In the genomic region with DNA sequence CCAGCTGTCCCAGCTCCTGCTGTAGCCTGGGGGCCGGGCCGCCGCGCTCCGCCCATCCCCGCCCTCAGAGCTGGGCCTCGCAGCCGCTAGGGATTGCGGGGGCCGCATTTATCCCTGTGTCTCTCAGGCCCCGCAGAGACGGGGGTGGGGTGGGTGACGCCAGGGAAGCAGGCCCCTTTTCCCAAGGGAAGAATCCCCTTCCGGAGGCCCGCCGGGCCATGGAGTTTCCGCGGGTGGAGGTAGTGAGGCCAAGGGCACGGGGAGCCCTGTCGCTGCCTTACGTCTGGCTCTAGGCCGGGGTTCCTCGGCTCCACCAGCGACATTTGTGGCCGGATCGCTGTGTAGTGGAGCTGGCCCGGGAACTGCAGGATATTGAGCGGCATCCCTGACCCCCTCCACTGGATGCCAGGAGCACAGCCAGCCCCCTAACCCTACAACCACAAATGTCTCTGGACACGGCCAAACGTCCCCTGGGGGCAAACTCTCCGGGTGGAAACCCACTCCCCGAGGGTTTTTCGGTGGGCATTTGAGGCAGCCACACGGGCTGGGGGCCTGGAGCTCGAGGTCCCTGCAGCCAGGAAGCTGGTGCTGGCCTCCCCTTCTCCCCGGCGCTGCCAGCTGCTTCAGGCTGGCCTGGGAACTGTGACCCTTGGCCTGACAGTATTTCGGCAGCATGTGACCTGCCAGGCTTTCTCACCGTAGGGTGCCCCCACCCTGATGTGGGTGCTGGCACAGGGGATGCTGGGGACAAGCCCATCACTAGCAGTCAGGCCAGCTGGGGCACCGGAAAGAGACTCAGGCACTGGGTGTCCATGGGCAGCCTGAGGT, we compare ENCODE assay signal across 8 cellular contexts. TPM values are rescaled to one million over a fixed set of nuclear protein-coding genes. Genes with fewer than 3 reads are reported as not detected.
DNase-seq lines count a peak whose midpoint lies in the region; ATAC-seq and TF ChIP-seq lines count a peak whose summit lies in the region.

No MANE protein-coding gene starts in this region.

- peak; percentile 86 for ATAC-seq in HG02588 (IDR thresholded peaks at IDR 0.05; ENCODE audit: unreplicated experiment)
- peak; percentile 95 to 97 for ATAC-seq in right cardiac atrium

- H3K9ac ChIP-seq in adipocyte (ENCODE audit: low read length): peak overlapping the region; percentile 80

- peak overlapping the region; percentile 41 for H3K4me3 Mint-ChIP-seq in activated CD4-positive, alpha-beta T cell treated with anti-CD3 and anti-CD28 coated beads, Interleukin-2, amount 10 ng/mL, durations not matched to agents 24 days and 14 days
- peak overlapping the region; percentile 55 for H3K4me3 Mint-ChIP-seq in progenitor cell of endocrine pancreas (ENCODE audit: low read depth)

- H3K27ac Mint-ChIP-seq in activated CD4-positive, alpha-beta T cell treated with anti-CD3 and anti-CD28 coated beads, Interleukin-2, amount 10 ng/mL, durations not matched to agents 24 days and 14 days: no peak overlapping the region
- peak overlapping the region; percentile 80 for H3K27ac Mint-ChIP-seq in progenitor cell of endocrine pancreas

- peak overlapping the region; percentile 80 for H3K27ac ChIP-seq in right cardiac atrium (ENCODE audit: low read length)

- intact Hi-C loops in activated CD4-positive, alpha-beta T cell treated with anti-CD3 and anti-CD28 coated beads, Interleukin-2, amount 10 ng/mL, durations not matched to agents 24 days and 14 days (cut with micrococcal nuclease): loop anchor here (10.0 kb wide), 1 partner anchor 150 kb away; no protein-coding TSS in a partner anchor
- intact Hi-C loops in right cardiac atrium (cut with DNase I): loop anchor here in 2 of 4 donors (10.0 kb wide), 2 partner anchors 150 to 240 kb away; a partner anchor contains a TSS

- peak overlapping the region; percentile 74 for H3K4me3 ChIP-seq in adipocyte (ENCODE audit: low read length)
- peak overlapping the region; percentile 54 for H3K4me3 ChIP-seq in right cardiac atrium (ENCODE audit: low read length)

- DNase-seq in activated CD4-positive, alpha-beta T cell treated with anti-CD3 and anti-CD28 coated beads, Interleukin-2, amount 10 ng/mL, durations not matched to agents 24 days and 14 days: peak; percentile 93
- no peak for DNase-seq in activated CD4-positive, alpha-beta T cell treated with anti-CD3 and anti-CD28 coated beads for 4 hours
- peak; percentile 67 for DNase-seq in NCI-H2107 (lab: John Stamatoyannopoulos, UW)
- no peak for DNase-seq in adipocyte (ENCODE audit: low read depth)
- peak; percentile 94 to 98 (median 98) for DNase-seq in right cardiac atrium
- DNase-seq in progenitor cell of endocrine pancreas (ENCODE audit: low spot score, unreplicated experiment): no peak
- DNase-seq in cerebellum (ENCODE audit: low spot score): no peak

- no peaks in the 10 kb centered on the region for H3K9me3 Mint-ChIP-seq in activated CD4-positive, alpha-beta T cell treated with anti-CD3 and anti-CD28 coated beads, Interleukin-2, amount 10 ng/mL, durations not matched to agents 24 days and 14 days
- H3K9me3 Mint-ChIP-seq in progenitor cell of endocrine pancreas (ENCODE audit: low read depth): no peaks in the 10 kb centered on the region

- H3K9me3 ChIP-seq in adipocyte (ENCODE audit: control insufficient read depth, low read length) (no peaks in the 10 kb centered on the region), right cardiac atrium (ENCODE audit: control insufficient read depth, low read length) (no peaks in the 10 kb centered on the region)

- H3K27me3 Mint-ChIP-seq in activated CD4-positive, alpha-beta T cell treated with anti-CD3 and anti-CD28 coated beads, Interleukin-2, amount 10 ng/mL, durations not matched to agents 24 days and 14 days: peaks cover 15% of the 10 kb centered on the region
- H3K27me3 Mint-ChIP-seq in progenitor cell of endocrine pancreas: peaks cover 7% of the 10 kb centered on the region

- H3K36me3 ChIP-seq in adipocyte (ENCODE audit: control insufficient read depth, insufficient read depth, low read length, severe bottlenecking): no peaks in the 10 kb centered on the region

- H3K4me1 ChIP-seq in adipocyte (ENCODE audit: control insufficient read depth, insufficient read depth, low read length) (peaks cover 14% of the 10 kb centered on the region), right cardiac atrium (ENCODE audit: control insufficient read depth, insufficient read depth, low read length) (peaks cover 15% of the 10 kb centered on the region)

- WGBS in right cardiac atrium: 9% methylated on average over 40 of the region's 40 CpGs

- H3K27me3 ChIP-seq in adipocyte (replicated peaks; ENCODE audit: control insufficient read depth, insufficient read depth, low read length) (peaks cover 10% of the 10 kb centered on the region), right cardiac atrium (ENCODE audit: control insufficient read depth, insufficient read depth) (no peaks in the 10 kb centered on the region)

- peaks cover 31% of the 10 kb centered on the region for H3K4me1 Mint-ChIP-seq in activated CD4-positive, alpha-beta T cell treated with anti-CD3 and anti-CD28 coated beads, Interleukin-2, amount 10 ng/mL, durations not matched to agents 24 days and 14 days
- H3K4me1 Mint-ChIP-seq in progenitor cell of endocrine pancreas (ENCODE audit: low read depth): peaks cover 28% of the 10 kb centered on the region

- peak; percentile 10 for TF ChIP-seq CTCF in progenitor cell of endocrine pancreas (IDR thresholded peaks at IDR 0.05; ENCODE audit: unreplicated experiment)

- H3K36me3 Mint-ChIP-seq in activated CD4-positive, alpha-beta T cell treated with anti-CD3 and anti-CD28 coated beads, Interleukin-2, amount 10 ng/mL, durations not matched to agents 24 days and 14 days (ENCODE audit: low read depth): no peaks in the 10 kb centered on the region
- H3K36me3 Mint-ChIP-seq in progenitor cell of endocrine pancreas (ENCODE audit: insufficient read depth): peaks cover 9% of the 10 kb centered on the region

RNA-seq across cellular contexts. Expression of a gene that starts 12.0 kb away (rescaled TPM):
- total RNA-seq in activated CD4-positive, alpha-beta T cell treated with anti-CD3 and anti-CD28 coated beads, Interleukin-2, amount 10 ng/mL, durations not matched to agents 24 days and 14 days: 14.9 and 15.3 TPM in 2 replicates
- total RNA-seq in right cardiac atrium (1 to 10 TPM; 4.8 to 5.7 (median 5.4) TPM), progenitor cell of endocrine pancreas (3.9 and 4.5 TPM in 2 replicates), cerebellum (2.6 TPM)
- 2.2 TPM for polyA plus RNA-seq in right cardiac atrium

RNA-seq across cellular contexts. Expression of a gene that starts 22.5 kb away (rescaled TPM):
- 0.42 and 0.54 TPM in 2 replicates for total RNA-seq in activated CD4-positive, alpha-beta T cell treated with anti-CD3 and anti-CD28 coated beads, Interleukin-2, amount 10 ng/mL, durations not matched to agents 24 days and 14 days
- total RNA-seq in right cardiac atrium (10 to 100 TPM; 27.3 to 40.8 (median 32.1) TPM), progenitor cell of endocrine pancreas (182 and 207 TPM in 2 replicates), cerebellum (6.4 TPM)
- 26.5 TPM for polyA plus RNA-seq in right cardiac atrium

Comparison
In these comparisons a context has a peak if more than half of its experiments do, and no peak if none do; other contexts are left out.
1. DNase-seq: peak in activated CD4-positive, alpha-beta T cell treated with anti-CD3 and anti-CD28 coated beads, Interleukin-2, amount 10 ng/mL, durations not matched to agents 24 days and 14 days (single experiment), NCI-H2107 (single experiment) and right cardiac atrium (3 of 3); none in activated CD4-positive, alpha-beta T cell treated with anti-CD3 and anti-CD28 coated beads for 4 hours (0 of 2), adipocyte (single experiment), progenitor cell of endocrine pancreas (single experiment) and cerebellum (single experiment).